Comparison of ENCODE assay signal across 9 cellular contexts in genomic region chr12:43760396-43760795, GRCh38. TPM values are rescaled to one million over a fixed set of nuclear protein-coding genes. Genes with fewer than 3 reads are reported as not detected.
DNase-seq lines count a peak whose midpoint lies in the region.
"Had no signal": no experiment of that assay in that cellular context is flagged by ENCODE, and none has a peak within 500 bp of the region (broad histone marks: within the 10 kb centered on the region; RNA-seq: fewer than 3 reads in every experiment).

No MANE protein-coding gene starts in this region.

- CTCF ChIA-PET in activated CD4-positive, alpha-beta memory T cell treated with anti-CD3 and anti-CD28 coated beads for 36 hours (lab: Charles Lee), result interaction anchor here (1.2 to 2.6 kb wide), 3 partner anchors 17 to 122 kb away, joined by 3 to 21 read pairs (median 12); partner anchors contain the start of gene TWF1

- no peak overlapping the region for H3K27ac ChIP-seq in urinary bladder (ENCODE audit: low read depth)

- H3K4me3 Mint-ChIP-seq in activated naive CD4-positive, alpha-beta T cell treated with anti-CD3 and anti-CD28 coated beads, Interleukin-2, amount 50 U/mL, for 24 hours, result peak overlapping the region; percentile 83
- H3K4me3 Mint-ChIP-seq in activated CD4-positive, alpha-beta memory T cell treated with anti-CD3 and anti-CD28 coated beads for 36 hours, result peak overlapping the region; percentile 94
- peak overlapping the region; percentile 96 to 98 (median 98) for H3K4me3 Mint-ChIP-seq in immature natural killer cell

- peaks cover 72% of the 10 kb centered on the region for H3K4me1 Mint-ChIP-seq in activated naive CD4-positive, alpha-beta T cell treated with anti-CD3 and anti-CD28 coated beads, Interleukin-2, amount 50 U/mL, for 24 hours
- H3K4me1 Mint-ChIP-seq in activated CD4-positive, alpha-beta memory T cell treated with anti-CD3 and anti-CD28 coated beads for 36 hours (ENCODE audit: low read depth), result peaks cover 51% of the 10 kb centered on the region
- H3K4me1 Mint-ChIP-seq in immature natural killer cell, result peaks cover 72 to 75% of the 10 kb centered on the region in 2 donors

- H3K4me3 ChIP-seq in urinary bladder (ENCODE audit: low read depth, low read length), result peak overlapping the region; percentile 10

- no peaks in the 10 kb centered on the region for H3K36me3 ChIP-seq in urinary bladder (ENCODE audit: insufficient read depth)

- H3K4me1 ChIP-seq in urinary bladder (ENCODE audit: insufficient read depth), result no peaks in the 10 kb centered on the region

- POLR2A ChIA-PET in activated CD4-positive, alpha-beta memory T cell treated with anti-CD3 and anti-CD28 coated beads for 36 hours (lab: Charles Lee), result interaction anchor here (2.6 kb wide), 1 partner anchor 46 kb away, joined by 32 read pairs; the partner anchor contains the start of gene TWF1

- H3K27ac Mint-ChIP-seq in activated naive CD4-positive, alpha-beta T cell treated with anti-CD3 and anti-CD28 coated beads, Interleukin-2, amount 50 U/mL, for 24 hours, result peak overlapping the region; percentile 61
- H3K27ac Mint-ChIP-seq in activated CD4-positive, alpha-beta memory T cell treated with anti-CD3 and anti-CD28 coated beads for 36 hours, result peak overlapping the region; percentile 98
- peak overlapping the region; percentile 98 to 100 (median 100) for H3K27ac Mint-ChIP-seq in immature natural killer cell

- H3K9me3 Mint-ChIP-seq in activated naive CD4-positive, alpha-beta T cell treated with anti-CD3 and anti-CD28 coated beads, Interleukin-2, amount 50 U/mL, for 24 hours, result no peaks in the 10 kb centered on the region
- H3K9me3 Mint-ChIP-seq in activated CD4-positive, alpha-beta memory T cell treated with anti-CD3 and anti-CD28 coated beads for 36 hours, result no peaks in the 10 kb centered on the region
- H3K9me3 Mint-ChIP-seq in immature natural killer cell, result no peaks in the 10 kb centered on the region

- peaks cover 14% of the 10 kb centered on the region for H3K36me3 Mint-ChIP-seq in activated naive CD4-positive, alpha-beta T cell treated with anti-CD3 and anti-CD28 coated beads, Interleukin-2, amount 50 U/mL, for 24 hours
- H3K36me3 Mint-ChIP-seq in activated CD4-positive, alpha-beta memory T cell treated with anti-CD3 and anti-CD28 coated beads for 36 hours, result peaks cover 6% of the 10 kb centered on the region
- H3K36me3 Mint-ChIP-seq in immature natural killer cell, result no peaks in the 10 kb centered on the region

- no peaks in the 10 kb centered on the region for H3K27me3 Mint-ChIP-seq in activated naive CD4-positive, alpha-beta T cell treated with anti-CD3 and anti-CD28 coated beads, Interleukin-2, amount 50 U/mL, for 24 hours
- no peaks in the 10 kb centered on the region for H3K27me3 Mint-ChIP-seq in activated CD4-positive, alpha-beta memory T cell treated with anti-CD3 and anti-CD28 coated beads for 36 hours
- H3K27me3 Mint-ChIP-seq in immature natural killer cell (ENCODE audit: low read depth in 3 of 3), result peaks cover 7 to 20% (median 13%) of the 10 kb centered on the region in 3 donors

- DNase-seq in activated naive CD4-positive, alpha-beta T cell treated with Interleukin-2 at 50 U/mL for 16 hours, result no peak
- no peak for DNase-seq in activated CD4-positive, alpha-beta memory T cell treated with anti-CD3 and anti-CD28 coated beads for 36 hours
- DNase-seq in immature natural killer cell (no peak), iPS-NIHi11 (ENCODE audit: low spot score) (no peak), COLO829 (ENCODE audit: low spot score) (no peak), SHP77 (lab: John Stamatoyannopoulos, UW) (no peak)
- DNase-seq: NCI-H1105 had no signal

- 75% methylated on average over 2 of the region's 2 CpGs for WGBS in urinary bladder

- intact Hi-C loops in activated CD4-positive, alpha-beta memory T cell treated with anti-CD3 and anti-CD28 coated beads for 36 hours (cut with micrococcal nuclease), result no loop called here

RNA-seq across cellular contexts. Expression of gene IRAK4, which starts 1.6 kb away (rescaled TPM):
- total RNA-seq in activated CD4-positive, alpha-beta memory T cell treated with anti-CD3 and anti-CD28 coated beads for 36 hours, result 10 to 100 TPM; 30.8 to 33.6 TPM
- polyA plus RNA-seq in immature natural killer cell, result 10 to 100 TPM; 26.8 to 45.4 (median 39.3) TPM
- 33.1 TPM for total RNA-seq in urinary bladder
- 14.0 TPM for polyA plus RNA-seq in urinary bladder

RNA-seq across cellular contexts. Expression of gene PUS7L, which starts 1.8 kb away (rescaled TPM):
- 10 to 100 TPM; 14.8 to 16.0 TPM for total RNA-seq in activated CD4-positive, alpha-beta memory T cell treated with anti-CD3 and anti-CD28 coated beads for 36 hours
- 10 to 100 TPM; 13.5 to 42.1 (median 35.9) TPM for polyA plus RNA-seq in immature natural killer cell
- total RNA-seq in urinary bladder, result 41.2 TPM
- 2.6 TPM for polyA plus RNA-seq in urinary bladder

RNA-seq across cellular contexts. Expression of gene TWF1, which starts 45.7 kb away (rescaled TPM):
- total RNA-seq in activated CD4-positive, alpha-beta memory T cell treated with anti-CD3 and anti-CD28 coated beads for 36 hours, result 10 to 100 TPM; 19.1 to 19.4 TPM
- 10 to 100 TPM; 20.4 to 21.7 (median 21.3) TPM for polyA plus RNA-seq in immature natural killer cell
- total RNA-seq in urinary bladder, result 137 TPM
- 58.6 TPM for polyA plus RNA-seq in urinary bladder
